In genomic region chr10:11851910-11852309, GRCh38 we compare ENCODE assay signal across 19 cellular contexts. TPM values are rescaled to one million over a fixed set of nuclear protein-coding genes. Genes with fewer than 3 reads are reported as not detected.
DNase-seq lines count a peak whose midpoint lies in the region; ATAC-seq and TF ChIP-seq lines count a peak whose summit lies in the region.
"Had no signal": no experiment of that assay in that cellular context is flagged by ENCODE, and none has a peak within 500 bp of the region (broad histone marks: within the 10 kb centered on the region; RNA-seq: fewer than 3 reads in every experiment).

No MANE protein-coding gene starts in this region.

- CTCF ChIA-PET in RWPE1 (lab: Yijun Ruan, JAX), result no interaction called here
- CTCF ChIA-PET in CD8-positive, alpha-beta T cell (lab: Charles Lee), result interaction anchor here (1.6 kb wide), 1 partner anchor 32 kb away, joined by 6 read pairs; no protein-coding TSS in a partner anchor

- no peaks in the 10 kb centered on the region for H3K79me2 ChIP-seq in DND-41 (ENCODE audit: insufficient read depth, low read length)

- peaks cover 3% of the 10 kb centered on the region for H3K36me3 Mint-ChIP-seq in CD8-positive, alpha-beta T cell
- H3K36me3 Mint-ChIP-seq: CD4-positive, alpha-beta memory T cell had no signal

- DNase-seq in DND-41, result peak; percentile 32
- no peak for DNase-seq in RWPE1 (ENCODE audit: low spot score)
- DNase-seq in mesenteric fat pad (ENCODE audit: low spot score), result peak; percentile 89
- no peak for DNase-seq in CD8-positive, alpha-beta T cell
- DNase-seq in iPS-NIHi11 (ENCODE audit: low spot score), result no peak
- no peak for DNase-seq in activated effector memory CD4-positive, alpha-beta T cell treated with anti-CD3 and anti-CD28 coated beads, Interleukin-2, amount 50 U/mL, for 16 hours
- DNase-seq: 8988T; ACHN; AML-193; BE2C; CD4-positive, alpha-beta memory T cell; DMS 273 treated with DMSO at 0.1 percent for 48 hours; DMS79; GF-D8; GM23248; H7; HCEC 1CT had no signal

- POLR2A ChIA-PET in RWPE1 (lab: Yijun Ruan, JAX; ENCODE audit: low non-redundant PET), result no interaction called here
- POLR2A ChIA-PET in CD8-positive, alpha-beta T cell (lab: Charles Lee), result no interaction called here

- no peaks in the 10 kb centered on the region for H3K36me3 ChIP-seq in DND-41 (ENCODE audit: insufficient read depth, low read length)
- no peaks in the 10 kb centered on the region for H3K36me3 ChIP-seq in CD8-positive, alpha-beta T cell (ENCODE audit: insufficient read depth, low read length)
- H3K36me3 ChIP-seq: BE2C had no signal

- H3K27me3 Mint-ChIP-seq in CD8-positive, alpha-beta T cell (ENCODE audit: low read depth), result peaks cover 17% of the 10 kb centered on the region

- H4K20me1 ChIP-seq in DND-41 (ENCODE audit: insufficient read depth, low read length), result no peaks in the 10 kb centered on the region; the same call in 1 of the 2 replicates
- H4K20me1 ChIP-seq: BLaER1 treated with 17β-estradiol and CSF1 and Interleukin-3, amounts not matched to agents 10 nM and 100 nM had no signal

- H3K27ac Mint-ChIP-seq in CD8-positive, alpha-beta T cell, result no peak overlapping the region
- H3K27ac Mint-ChIP-seq: CD4-positive, alpha-beta memory T cell had no signal

- H2AFZ ChIP-seq in DND-41 (ENCODE audit: low read depth, low read length), result no peak overlapping the region
- H2AFZ ChIP-seq: GM23248 had no signal

- H3K4me2 ChIP-seq in DND-41 (ENCODE audit: insufficient read depth, low read length), result no peak overlapping the region
- H3K4me2 ChIP-seq: A549; BLaER1 treated with 17β-estradiol and CSF1 and Interleukin-3, amounts not matched to agents 10 nM and 100 nM had no signal

- no peak overlapping the region for H3K4me3 Mint-ChIP-seq in CD8-positive, alpha-beta T cell
- H3K4me3 Mint-ChIP-seq: CD4-positive, alpha-beta memory T cell had no signal

- H3K4me1 Mint-ChIP-seq in CD8-positive, alpha-beta T cell (ENCODE audit: low read depth), result no peaks in the 10 kb centered on the region
- H3K4me1 Mint-ChIP-seq: CD4-positive, alpha-beta memory T cell had no signal

- TF ChIP-seq CTCF in DND-41 (IDR thresholded peaks at IDR 0.05; ENCODE audit: borderline replicate concordance, extremely low read depth, low read length, poor library complexity, severe bottlenecking), result no peak
- no peak for TF ChIP-seq CTCF in RWPE1 (conservative IDR thresholded peaks at IDR 0.05; ENCODE audit: low read depth)
- no peak for TF ChIP-seq CTCF in CD8-positive, alpha-beta T cell (IDR thresholded peaks at IDR 0.05)

- no peak overlapping the region for H3K9ac ChIP-seq in DND-41 (ENCODE audit: low read depth, low read length)
- H3K9ac ChIP-seq: BLaER1 treated with 17β-estradiol and CSF1 and Interleukin-3, amounts not matched to agents 10 nM and 100 nM; GM23248 had no signal

- peak; percentile 82 for ATAC-seq in DND-41 (ENCODE audit: insufficient read depth, low read depth)
- no peak for ATAC-seq in CD8-positive, alpha-beta T cell
- ATAC-seq: A549 had no signal

- no peaks in the 10 kb centered on the region for H3K9me3 Mint-ChIP-seq in CD8-positive, alpha-beta T cell
- H3K9me3 Mint-ChIP-seq: CD4-positive, alpha-beta memory T cell had no signal

- peaks cover 9% of the 10 kb centered on the region for H3K27me3 ChIP-seq in DND-41 (ENCODE audit: insufficient read depth, low read length, poor library complexity)
- H3K27me3 ChIP-seq in CD8-positive, alpha-beta T cell (ENCODE audit: insufficient read depth, low read length), result no peaks in the 10 kb centered on the region
- H3K27me3 ChIP-seq: BE2C; BLaER1 treated with 17β-estradiol and CSF1 and Interleukin-3, amounts not matched to agents 10 nM and 100 nM had no signal

- H3K4me3 ChIP-seq in DND-41 (ENCODE audit: low read depth in 1 of 2, low read length in 2 of 2), result no peak overlapping the region
- H3K4me3 ChIP-seq in CD8-positive, alpha-beta T cell (ENCODE audit: low read depth, low read length), result no peak overlapping the region
- H3K4me3 ChIP-seq: A549; BLaER1 treated with 17β-estradiol and CSF1 and Interleukin-3, amounts not matched to agents 10 nM and 100 nM; GM23248 had no signal

- no peak overlapping the region for H3K27ac ChIP-seq in DND-41 (ENCODE audit: low read length)
- peak overlapping the region; percentile 6; the same call in 1 of the 2 replicates for H3K27ac ChIP-seq in RWPE1
- H3K27ac ChIP-seq in CD8-positive, alpha-beta T cell (ENCODE audit: low read depth, low read length), result no peak overlapping the region
- H3K27ac ChIP-seq: A549, GM23248 had no signal

- H3K9me3 ChIP-seq in DND-41 (ENCODE audit: insufficient read depth, low read length, severe bottlenecking), result no peaks in the 10 kb centered on the region
- H3K9me3 ChIP-seq in CD8-positive, alpha-beta T cell (ENCODE audit: low read length), result no peaks in the 10 kb centered on the region
- H3K9me3 ChIP-seq: A549; BE2C; BLaER1 treated with 17β-estradiol and CSF1 and Interleukin-3, amounts not matched to agents 10 nM and 100 nM had no signal

- no peaks in the 10 kb centered on the region for H3K4me1 ChIP-seq in DND-41 (ENCODE audit: insufficient read depth, low read length)
- H3K4me1 ChIP-seq in CD8-positive, alpha-beta T cell (ENCODE audit: insufficient read depth, low read length), result no peaks in the 10 kb centered on the region
- H3K4me1 ChIP-seq: A549, BE2C had no signal

- intact Hi-C loops in CD8-positive, alpha-beta T cell (cut with DNase I, micrococcal nuclease), result no loop called here

RNA-seq across cellular contexts. Expression of gene PROSER2, which starts 28.8 kb away (rescaled TPM):
- 9.1 TPM for total RNA-seq in mesenteric fat pad
- 1 to 10 TPM; 4.4 to 4.5 TPM for total RNA-seq in CD8-positive, alpha-beta T cell

Comparison
In these comparisons a context has a peak if more than half of its experiments do, and no peak if none do; other contexts are left out.
1. DNase-seq: peak in DND-41 (single experiment) and mesenteric fat pad (single experiment); none in RWPE1 (single experiment), CD8-positive, alpha-beta T cell (0 of 7), iPS-NIHi11 (single experiment) and activated effector memory CD4-positive, alpha-beta T cell treated with anti-CD3 and anti-CD28 coated beads, Interleukin-2, amount 50 U/mL, for 16 hours (single experiment).